In genomic region chrX:21840199-21840557, GRCh38 we compare ENCODE assay signal across 8 cellular contexts. TPM values are rescaled to one million over a fixed set of nuclear protein-coding genes. Genes with fewer than 3 reads are reported as not detected.
DNase-seq lines count a peak whose midpoint lies in the region; ATAC-seq and TF ChIP-seq lines count a peak whose summit lies in the region.

No MANE protein-coding gene starts in this region.

- TF ChIP-seq CTCF in C4-2B (conservative IDR thresholded peaks at IDR 0.05), result no peak
- TF ChIP-seq CTCF in colonic mucosa (IDR thresholded peaks at IDR 0.05), result no peak

- H3K9me3 Mint-ChIP-seq in natural killer cell treated with Interleukin-12 subunit alpha and Interleukin-12 subunit beta and Interleukin-15 and Interleukin-18, amount 100 ng/mL, for 72 hours, result no peaks in the 10 kb centered on the region

- H3K4me3 ChIP-seq in colonic mucosa, result peak overlapping the region; percentile 53

- no peaks in the 10 kb centered on the region for H3K36me3 ChIP-seq in colonic mucosa

- peak; percentile 26 for ATAC-seq in GM19395 (IDR thresholded peaks at IDR 0.05; ENCODE audit: unreplicated experiment)
- ATAC-seq in natural killer cell treated with Interleukin-12 subunit alpha and Interleukin-12 subunit beta and Interleukin-15 and Interleukin-18, amount 100 ng/mL, for 72 hours, result peak in 1 of 2 donors; percentile 46

- H3K4me1 Mint-ChIP-seq in natural killer cell treated with Interleukin-12 subunit alpha and Interleukin-12 subunit beta and Interleukin-15 and Interleukin-18, amount 100 ng/mL, for 72 hours (ENCODE audit: low read depth in 2 of 2), result peaks cover 4 to 10% of the 10 kb centered on the region in 2 donors

- peak overlapping the region; percentile 76 to 82 for H3K27ac Mint-ChIP-seq in natural killer cell treated with Interleukin-12 subunit alpha and Interleukin-12 subunit beta and Interleukin-15 and Interleukin-18, amount 100 ng/mL, for 72 hours

- DNase-seq in NCI-H69 (lab: John Stamatoyannopoulos, UW), result peak; percentile 5
- no peak for DNase-seq in colonic mucosa
- no peak for DNase-seq in natural killer cell treated with Interleukin-12 subunit alpha and Interleukin-12 subunit beta and Interleukin-15 and Interleukin-18, amount 100 ng/mL, for 72 hours (ENCODE audit: low spot score)
- no peak for DNase-seq in dedifferentiated amniotic fluid mesenchymal stem cell (ENCODE audit: extremely low spot score)
- no peak for DNase-seq in NCI-H187 (lab: John Stamatoyannopoulos, UW)
- DNase-seq in KG1 (lab: John Stamatoyannopoulos, UW), result no peak

- peaks cover 8% of the 10 kb centered on the region for H3K36me3 Mint-ChIP-seq in natural killer cell treated with Interleukin-12 subunit alpha and Interleukin-12 subunit beta and Interleukin-15 and Interleukin-18, amount 100 ng/mL, for 72 hours

- H3K4me3 Mint-ChIP-seq in natural killer cell treated with Interleukin-12 subunit alpha and Interleukin-12 subunit beta and Interleukin-15 and Interleukin-18, amount 100 ng/mL, for 72 hours, result peak overlapping the region; percentile 94

- H3K27ac ChIP-seq in C4-2B (peak overlapping the region; percentile 98), colonic mucosa (peak overlapping the region; percentile 47)

- no peaks in the 10 kb centered on the region for H3K27me3 ChIP-seq in colonic mucosa

- peak overlapping the region; percentile 68 to 87 for H3K9ac ChIP-seq in colonic mucosa (ENCODE audit: low read depth in 2 of 2, low read length in 2 of 2)

- H3K27me3 Mint-ChIP-seq in natural killer cell treated with Interleukin-12 subunit alpha and Interleukin-12 subunit beta and Interleukin-15 and Interleukin-18, amount 100 ng/mL, for 72 hours, result peaks cover 0 to 4% of the 10 kb centered on the region in 2 donors

- H3K4me1 ChIP-seq in colonic mucosa, result no peaks in the 10 kb centered on the region

- intact Hi-C loops in colonic mucosa (cut with DNase I), result no loop called here

- H3K9me3 ChIP-seq in colonic mucosa, result no peaks in the 10 kb centered on the region

RNA-seq across cellular contexts. Expression of gene MBTPS2, which starts 0.8 kb away (rescaled TPM):
- 1 to 10 TPM; 8.3 to 8.8 TPM for total RNA-seq in colonic mucosa
- 10 to 100 TPM; 10.6 to 16.5 TPM for total RNA-seq in natural killer cell treated with Interleukin-12 subunit alpha and Interleukin-12 subunit beta and Interleukin-15 and Interleukin-18, amount 100 ng/mL, for 72 hours

RNA-seq across cellular contexts. Expression of gene YY2, which starts 15.6 kb away (rescaled TPM):
- 1 to 10 TPM in 1 of 2 donors, under 1 TPM in 1; 0.66 to 1.5 TPM for total RNA-seq in colonic mucosa
- total RNA-seq in natural killer cell treated with Interleukin-12 subunit alpha and Interleukin-12 subunit beta and Interleukin-15 and Interleukin-18, amount 100 ng/mL, for 72 hours, result 1 to 10 TPM; 2.0 to 2.6 TPM
